Comparison of ENCODE assay signal across 27 cellular contexts in the genomic region with DNA sequence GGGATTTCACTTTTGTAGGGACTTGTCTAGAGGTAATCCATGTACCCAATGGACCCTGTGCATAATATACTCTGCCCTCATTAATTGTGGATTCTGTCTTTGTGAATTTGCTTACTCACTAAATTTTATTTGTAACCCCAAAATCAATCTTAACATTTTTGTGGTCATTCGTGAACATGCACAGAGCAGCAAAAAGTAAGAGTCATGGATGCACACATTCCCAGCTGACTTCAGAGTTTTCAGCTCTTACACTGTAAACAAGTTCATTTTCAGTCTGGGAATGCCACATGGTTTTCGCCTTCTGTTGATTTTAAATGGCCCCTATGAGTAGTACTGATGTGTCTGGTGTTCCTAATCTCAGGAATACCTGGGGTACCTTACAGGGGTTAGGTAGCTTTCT. TPM values are rescaled to one million over a fixed set of nuclear protein-coding genes. Genes with fewer than 3 reads are reported as not detected.
DNase-seq lines count a peak whose midpoint lies in the region; ATAC-seq and TF ChIP-seq lines count a peak whose summit lies in the region.
"Had no signal": no experiment of that assay in that cellular context is flagged by ENCODE, and none has a peak within 500 bp of the region (broad histone marks: within the 10 kb centered on the region; RNA-seq: fewer than 3 reads in every experiment).

No MANE protein-coding gene starts in this region.

- H3K27ac Mint-ChIP-seq in activated CD8-positive, alpha-beta T cell treated with anti-CD3 and anti-CD28 coated beads for 36 hours, result no peak overlapping the region
- H3K27ac Mint-ChIP-seq: activated CD4-positive, alpha-beta memory T cell treated with anti-CD3 and anti-CD28 coated beads for 36 hours had no signal

- peaks cover 27% of the 10 kb centered on the region for H3K4me1 Mint-ChIP-seq in activated CD8-positive, alpha-beta T cell treated with anti-CD3 and anti-CD28 coated beads for 36 hours (ENCODE audit: low read depth)

- no peak overlapping the region for H3K4me3 Mint-ChIP-seq in activated CD8-positive, alpha-beta T cell treated with anti-CD3 and anti-CD28 coated beads for 36 hours
- H3K4me3 Mint-ChIP-seq: activated CD4-positive, alpha-beta memory T cell treated with anti-CD3 and anti-CD28 coated beads for 36 hours; H9 had no signal

- peak overlapping the region; percentile 63 for H3K27ac ChIP-seq in fibroblast of lung (ENCODE audit: insufficient read depth, low read length)
- H3K27ac ChIP-seq: adrenal gland, dorsolateral prefrontal cortex, thoracic aorta had no signal

- DNase-seq in GM04503 (ENCODE audit: low read depth), result peak; percentile 16
- peak; percentile 17 to 81 for DNase-seq in fibroblast of lung (ENCODE audit: low read depth in 2 of 2)
- DNase-seq in A172 (ENCODE audit: low spot score), result no peak
- DNase-seq in MG63, result no peak
- no peak for DNase-seq in activated CD8-positive, alpha-beta T cell treated with anti-CD3 and anti-CD28 coated beads for 36 hours
- DNase-seq in SKM-1 treated with dmso at 0.1 percent for 144 hours (lab: John Stamatoyannopoulos, UW; ENCODE audit: unreplicated experiment), result no peak
- DNase-seq: activated CD4-positive, alpha-beta memory T cell treated with anti-CD3 and anti-CD28 coated beads for 36 hours; activated CD4-positive, CD25-positive, alpha-beta regulatory T cell; activated gamma-delta T cell; adrenal gland; caudate nucleus; dorsolateral prefrontal cortex; H9; NCI-H1930; NCI-H345; stimulated activated CD4-positive, alpha-beta T cell treated with anti-CD3 and anti-CD28 coated beads, Interleukin-4, amount 100 ng/mL, for 1 hour; stimulated activated naive CD4-positive, alpha-beta T cell treated with Interleukin-2 at 50 U/mL for 16 hours; T-helper 9 cell had no signal

- H3K36me3 Mint-ChIP-seq in activated CD8-positive, alpha-beta T cell treated with anti-CD3 and anti-CD28 coated beads for 36 hours (ENCODE audit: low read depth), result peaks cover 61% of the 10 kb centered on the region

- TF ChIP-seq CTCF in WI38 (IDR thresholded peaks at IDR 0.05; ENCODE audit: low read depth, low read length) (no peak), fibroblast of lung (conservative IDR thresholded peaks at IDR 0.05 in 1 of 2, IDR thresholded peaks at IDR 0.05 in 1 of 2; ENCODE audit: low read depth in 1 of 2, low read length in 2 of 2) (no peak)
- no peak for TF ChIP-seq CTCF in activated CD8-positive, alpha-beta T cell treated with anti-CD3 and anti-CD28 coated beads for 36 hours (IDR thresholded peaks at IDR 0.05)

- no peaks in the 10 kb centered on the region for H3K79me2 ChIP-seq in fibroblast of lung (ENCODE audit: control insufficient read depth, insufficient read depth, low read length)

- no peaks in the 10 kb centered on the region for H3K27me3 Mint-ChIP-seq in activated CD8-positive, alpha-beta T cell treated with anti-CD3 and anti-CD28 coated beads for 36 hours
- H3K27me3 Mint-ChIP-seq: activated CD4-positive, alpha-beta memory T cell treated with anti-CD3 and anti-CD28 coated beads for 36 hours had no signal

- no peak overlapping the region for H3K9ac ChIP-seq in fibroblast of lung (ENCODE audit: insufficient read depth, low read length)

- POLR2A ChIA-PET in activated CD8-positive, alpha-beta T cell treated with anti-CD3 and anti-CD28 coated beads for 36 hours (lab: Charles Lee), result interaction anchor here (0.6 to 1.0 kb wide), 2 partner anchors 24 to 123 kb away, joined by 3 to 5 read pairs; no protein-coding TSS in a partner anchor

- intact Hi-C loops in activated CD8-positive, alpha-beta T cell treated with anti-CD3 and anti-CD28 coated beads for 36 hours (cut with micrococcal nuclease), result no loop called here

- H3K36me3 ChIP-seq in fibroblast of lung (ENCODE audit: control insufficient read depth, insufficient read depth, low read length), result peaks cover 8% of the 10 kb centered on the region
- H3K36me3 ChIP-seq in MG63, result peaks cover 81% of the 10 kb centered on the region

- H4K20me1 ChIP-seq in fibroblast of lung (ENCODE audit: control insufficient read depth, extremely low read depth, insufficient read depth, low read length), result no peaks in the 10 kb centered on the region

- no peaks in the 10 kb centered on the region for H3K27me3 ChIP-seq in fibroblast of lung (ENCODE audit: control insufficient read depth, insufficient read depth, low read length)
- no peaks in the 10 kb centered on the region for H3K27me3 ChIP-seq in MG63
- H3K27me3 ChIP-seq: adrenal gland; BLaER1 treated with 17β-estradiol and CSF1 and Interleukin-3, amounts not matched to agents 10 nM and 100 nM; dorsolateral prefrontal cortex had no signal

- peaks cover 5% of the 10 kb centered on the region for H3K4me1 ChIP-seq in fibroblast of lung (ENCODE audit: control insufficient read depth, extremely low read depth, insufficient read depth, low read length)

- no peaks in the 10 kb centered on the region for H3K9me3 Mint-ChIP-seq in activated CD8-positive, alpha-beta T cell treated with anti-CD3 and anti-CD28 coated beads for 36 hours
- H3K9me3 Mint-ChIP-seq: activated CD4-positive, alpha-beta memory T cell treated with anti-CD3 and anti-CD28 coated beads for 36 hours; H9 had no signal

- H2AFZ ChIP-seq in fibroblast of lung (ENCODE audit: low read length), result no peak overlapping the region

- H3K9me3 ChIP-seq in fibroblast of lung (ENCODE audit: control insufficient read depth, insufficient read depth, low read depth, low read length) (no peaks in the 10 kb centered on the region), MG63 (no peaks in the 10 kb centered on the region)
- H3K9me3 ChIP-seq: adrenal gland; BLaER1 treated with 17β-estradiol and CSF1 and Interleukin-3, amounts not matched to agents 10 nM and 100 nM; thoracic aorta had no signal

- H3K4me3 ChIP-seq in WI38 (ENCODE audit: low read depth, low read length), result 0 out of 2 replicates have a peak overlapping the region, but pooled peaks have one; percentile 9
- no peak overlapping the region for H3K4me3 ChIP-seq in fibroblast of lung (replicated peaks in 1 of 4; ENCODE audit: control extremely low read depth in 1 of 4, insufficient read depth in 1 of 4, low read depth in 3 of 4, low read length in 4 of 4)
- H3K4me3 ChIP-seq in MG63, result no peak overlapping the region
- H3K4me3 ChIP-seq: adrenal gland; BLaER1 treated with 17β-estradiol and CSF1 and Interleukin-3, amounts not matched to agents 10 nM and 100 nM; dorsolateral prefrontal cortex; thoracic aorta had no signal

- CTCF ChIA-PET in activated CD8-positive, alpha-beta T cell treated with anti-CD3 and anti-CD28 coated beads for 36 hours (lab: Charles Lee), result interaction anchor here (1.0 kb wide), 1 partner anchor 174 kb away, joined by 3 read pairs; no protein-coding TSS in a partner anchor

- H3K4me2 ChIP-seq in fibroblast of lung (ENCODE audit: extremely low read depth, insufficient read depth, low read length), result no peak overlapping the region

- ATAC-seq in activated CD8-positive, alpha-beta T cell treated with anti-CD3 and anti-CD28 coated beads for 36 hours, result no peak

RNA-seq across cellular contexts. Expression of gene TAC4, which starts 24.3 kb away (rescaled TPM):
- total RNA-seq in fibroblast of lung, result not detected in 2 replicates
- polyA plus RNA-seq in fibroblast of lung, result not detected in 2 replicates
- not detected in 2 replicates for polyA plus RNA-seq in fibroblast of lung (2012)
- polyA minus RNA-seq in fibroblast of lung (ENCODE audit: low replicate concordance), result not detected in 2 replicates
- total RNA-seq in A172 (2014; rRNA removed; shearing (Covaris generic)), result not detected in 2 replicates
- total RNA-seq in MG63 (2014; rRNA removed; shearing (Covaris generic); ENCODE audit: low replicate concordance), result not detected in 2 replicates
- total RNA-seq in activated CD8-positive, alpha-beta T cell treated with anti-CD3 and anti-CD28 coated beads for 36 hours, result not detected
- total RNA-seq: activated CD4-positive, alpha-beta memory T cell treated with anti-CD3 and anti-CD28 coated beads for 36 hours; Daoy; epithelial cell of proximal tubule; glomerular endothelial cell; H9; kidney epithelial cell; lung microvascular endothelial cell; pulmonary artery endothelial cell; thoracic aorta had no signal

RNA-seq across cellular contexts. Expression of gene KAT7, which starts 35.1 kb away (rescaled TPM):
- 30.3 and 35.5 TPM in 2 replicates for total RNA-seq in fibroblast of lung
- polyA plus RNA-seq in fibroblast of lung, result 25.6 and 34.2 TPM in 2 replicates
- polyA plus RNA-seq in fibroblast of lung (2012), result 18.1 and 24.6 TPM in 2 replicates
- polyA minus RNA-seq in fibroblast of lung (ENCODE audit: low replicate concordance), result 23.9 and 60.0 TPM in 2 replicates
- total RNA-seq in A172 (2014; rRNA removed; shearing (Covaris generic)), result 30.3 and 33.4 TPM in 2 replicates
- total RNA-seq in MG63 (2014; rRNA removed; shearing (Covaris generic); ENCODE audit: low replicate concordance), result 31.0 and 40.6 TPM in 2 replicates
- 10 to 100 TPM; 61.2 to 66.6 TPM for total RNA-seq in activated CD8-positive, alpha-beta T cell treated with anti-CD3 and anti-CD28 coated beads for 36 hours

RNA-seq across cellular contexts. Expression of gene FAM117A, which starts 59.7 kb away (rescaled TPM):
- total RNA-seq in fibroblast of lung, result 1.0 and 3.3 TPM in 2 replicates
- polyA plus RNA-seq in fibroblast of lung, result 2.3 and 2.4 TPM in 2 replicates
- polyA plus RNA-seq in fibroblast of lung (2012), result 1.8 and 2.6 TPM in 2 replicates
- polyA minus RNA-seq in fibroblast of lung (ENCODE audit: low replicate concordance), result 2.6 and 11.3 TPM in 2 replicates
- total RNA-seq in A172 (2014; rRNA removed; shearing (Covaris generic)), result 4.6 and 12.0 TPM in 2 replicates
- 1.4 and 2.7 TPM in 2 replicates for total RNA-seq in MG63 (2014; rRNA removed; shearing (Covaris generic); ENCODE audit: low replicate concordance)
- total RNA-seq in activated CD8-positive, alpha-beta T cell treated with anti-CD3 and anti-CD28 coated beads for 36 hours, result 10 to 100 TPM; 19.7 to 23.0 TPM

Comparison
In these comparisons a context has a peak if more than half of its experiments do, and no peak if none do; other contexts are left out.
1. DNase-seq: peak in GM04503 (single experiment) and fibroblast of lung (2 of 2); none in A172 (single experiment), MG63 (single experiment), activated CD8-positive, alpha-beta T cell treated with anti-CD3 and anti-CD28 coated beads for 36 hours (single experiment) and SKM-1 treated with dmso at 0.1 percent for 144 hours (single experiment).